ENCODE assay signal across 29 cellular contexts in the genomic region with DNA sequence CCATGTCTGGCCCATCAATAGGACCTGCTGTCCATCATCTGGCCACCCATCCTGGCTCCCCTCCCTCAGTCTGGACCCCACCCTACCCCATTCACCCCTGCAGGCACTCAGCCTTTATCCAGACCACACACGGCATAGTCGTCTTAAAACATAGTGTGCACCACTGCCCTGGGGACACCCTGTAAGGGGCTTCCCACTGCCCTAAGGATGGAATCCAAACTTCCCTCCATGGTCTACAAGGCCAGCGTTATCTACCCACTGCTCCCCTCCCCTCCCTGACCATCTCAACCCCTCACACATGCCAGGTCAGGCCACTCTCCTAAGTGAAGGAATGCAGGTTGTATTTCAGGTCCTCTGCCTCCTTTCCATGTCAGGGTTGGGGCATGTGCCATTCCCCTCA.
"Had no signal": no experiment of that assay in that cellular context is flagged by ENCODE, and none has a peak within 500 bp of the region (broad histone marks: within the 10 kb centered on the region; RNA-seq: fewer than 3 reads in every experiment).

No MANE protein-coding gene starts in this region.

- H3K27me3 Mint-ChIP-seq: activated B cell treated with CpG ODN at 0.5 μM for 24 hours; activated CD4-positive, alpha-beta T cell treated with anti-CD3 and anti-CD28 coated beads, Interleukin-2, amount 10 ng/mL, durations not matched to agents 24 days and 14 days; activated naive CD8-positive, alpha-beta T cell; dendritic cell treated with granulocyte-macrophage colony-stimulating factor and Interleukin-4, amounts not matched to agents 40 ng/mL and 50 ng/mL, for 4 days; T-helper 17 cell had no signal

- DNase-seq: activated B cell treated with CpG ODN at 0.5 μM for 24 hours; activated CD4-positive, alpha-beta memory T cell treated with anti-CD3 and anti-CD28 coated beads for 36 hours; activated CD4-positive, alpha-beta T cell treated with anti-CD3 and anti-CD28 coated beads for 36 hours; activated CD4-positive, alpha-beta T cell treated with anti-CD3 and anti-CD28 coated beads, Interleukin-2, amount 10 ng/mL, durations not matched to agents 24 days and 14 days; activated CD8-positive, alpha-beta T cell treated with anti-CD3 and anti-CD28 coated beads, Interleukin-2, amount 10 ng/mL, durations not matched to agents 7 days and 5 days; activated effector memory CD4-positive, alpha-beta T cell treated with Interleukin-2 at 50 U/mL for 16 hours; activated gamma-delta T cell treated with Interleukin-2 at 50 U/mL for 16 hours; activated naive CD4-positive, alpha-beta T cell treated with anti-CD3 and anti-CD28 coated beads, Interleukin-2, amount 50 U/mL, for 16 hours; activated naive CD4-positive, alpha-beta T cell treated with Interleukin-2 at 50 U/mL for 16 hours; activated T-cell treated with anti-CD3 and anti-CD28 coated beads, Interleukin-2, amount 50 U/mL, for 4 hours; amniotic stem cell; brain microvascular endothelial cell; dorsolateral prefrontal cortex; effector CD4-positive, alpha-beta T cell; effector memory CD8-positive, alpha-beta T cell; erythroblast; esophagus squamous epithelium; foreskin melanocyte; T-helper 1 cell; T-helper 17 cell; T1000; WERI-Rb-1 had no signal

- H3K4me3 Mint-ChIP-seq: activated B cell treated with CpG ODN at 0.5 μM for 24 hours; activated CD4-positive, alpha-beta memory T cell treated with anti-CD3 and anti-CD28 coated beads for 36 hours; activated CD4-positive, alpha-beta T cell treated with anti-CD3 and anti-CD28 coated beads for 36 hours; activated CD4-positive, alpha-beta T cell treated with anti-CD3 and anti-CD28 coated beads, Interleukin-2, amount 10 ng/mL, durations not matched to agents 24 days and 14 days; activated CD8-positive, alpha-beta T cell treated with anti-CD3 and anti-CD28 coated beads, Interleukin-2, amount 10 ng/mL, durations not matched to agents 7 days and 5 days; activated naive CD8-positive, alpha-beta T cell; activated T-cell treated with anti-CD3 and anti-CD28 coated beads, Interleukin-2, amount 50 U/mL, for 4 hours; activated T-helper 17 cell treated with anti-CD3 and anti-CD28 coated beads, Interleukin-2, amount 50 U/mL, for 72 hours; central memory CD8-positive, alpha-beta T cell; dendritic cell treated with granulocyte-macrophage colony-stimulating factor and Interleukin-4, amounts not matched to agents 40 ng/mL and 50 ng/mL, for 4 days; effector memory CD8-positive, alpha-beta T cell; T-helper 17 cell; T-helper 2 cell treated with Interferon-gamma antibody and Interleukin-4, amounts not matched to agents 5 μg/mL and 100 μg/mL, for 36 hours had no signal

- H3K27me3 ChIP-seq: brain microvascular endothelial cell, esophagus squamous epithelium had no signal

- H3K36me3 Mint-ChIP-seq: activated CD4-positive, alpha-beta memory T cell treated with anti-CD3 and anti-CD28 coated beads for 36 hours; activated naive CD8-positive, alpha-beta T cell had no signal

- H3K4me1 ChIP-seq: esophagus squamous epithelium had no signal

- H3K4me3 ChIP-seq: coronary artery, dorsolateral prefrontal cortex, esophagus squamous epithelium had no signal

- H3K9me3 Mint-ChIP-seq: activated CD4-positive, alpha-beta T cell treated with anti-CD3 and anti-CD28 coated beads, Interleukin-2, amount 10 ng/mL, durations not matched to agents 24 days and 14 days; dendritic cell treated with granulocyte-macrophage colony-stimulating factor and Interleukin-4, amounts not matched to agents 40 ng/mL and 50 ng/mL, for 4 days had no signal

- H3K4me1 Mint-ChIP-seq: activated B cell treated with CpG ODN at 0.5 μM for 24 hours; activated CD4-positive, alpha-beta T cell treated with anti-CD3 and anti-CD28 coated beads for 36 hours; activated CD4-positive, alpha-beta T cell treated with anti-CD3 and anti-CD28 coated beads, Interleukin-2, amount 10 ng/mL, durations not matched to agents 24 days and 14 days; activated T-helper 17 cell treated with anti-CD3 and anti-CD28 coated beads, Interleukin-2, amount 50 U/mL, for 72 hours; central memory CD8-positive, alpha-beta T cell; T-helper 17 cell had no signal

- H3K36me3 ChIP-seq: brain microvascular endothelial cell, esophagus squamous epithelium, WERI-Rb-1 had no signal

- H3K27ac ChIP-seq: brain microvascular endothelial cell, coronary artery, dorsolateral prefrontal cortex, esophagus squamous epithelium, WERI-Rb-1 had no signal

- H3K27ac Mint-ChIP-seq: activated B cell treated with CpG ODN at 0.5 μM for 24 hours; activated CD4-positive, alpha-beta memory T cell treated with anti-CD3 and anti-CD28 coated beads for 36 hours; activated CD4-positive, alpha-beta T cell treated with anti-CD3 and anti-CD28 coated beads for 36 hours; activated CD4-positive, alpha-beta T cell treated with anti-CD3 and anti-CD28 coated beads, Interleukin-2, amount 10 ng/mL, durations not matched to agents 24 days and 14 days; activated CD8-positive, alpha-beta T cell treated with anti-CD3 and anti-CD28 coated beads, Interleukin-2, amount 10 ng/mL, durations not matched to agents 7 days and 5 days; activated naive CD8-positive, alpha-beta T cell; activated T-helper 17 cell treated with anti-CD3 and anti-CD28 coated beads, Interleukin-2, amount 50 U/mL, for 72 hours; dendritic cell treated with granulocyte-macrophage colony-stimulating factor and Interleukin-4, amounts not matched to agents 40 ng/mL and 50 ng/mL, for 4 days; effector memory CD8-positive, alpha-beta T cell; T-helper 17 cell; T-helper 2 cell treated with Interferon-gamma antibody and Interleukin-4, amounts not matched to agents 5 μg/mL and 100 μg/mL, for 36 hours had no signal

- ATAC-seq: activated CD4-positive, alpha-beta T cell treated with anti-CD3 and anti-CD28 coated beads for 36 hours; activated CD4-positive, CD25-positive, alpha-beta regulatory T cell treated with anti-CD3 and anti-CD28 coated beads, Interleukin-2, amount 50 U/mL, for 24 hours; activated CD8-positive, alpha-beta T cell treated with anti-CD3 and anti-CD28 coated beads, Interleukin-2, amount 10 ng/mL, durations not matched to agents 7 days and 5 days; activated T-cell treated with anti-CD3 and anti-CD28 coated beads, Interleukin-2, amount 50 U/mL, for 4 hours; activated T-helper 17 cell treated with anti-CD3 and anti-CD28 coated beads, Interleukin-2, amount 50 U/mL, for 72 hours; effector memory CD8-positive, alpha-beta T cell; T-helper 17 cell had no signal
